7 cellular contexts compared by ENCODE assay signal in genomic region chr10:36880898-36881297, GRCh38.
DNase-seq lines count a peak whose midpoint lies in the region; TF ChIP-seq lines count a peak whose summit lies in the region.

No MANE protein-coding gene starts in this region.

- H3K9me3 Mint-ChIP-seq in progenitor cell of endocrine pancreas (ENCODE audit: low read depth) = peaks cover 4% of the 10 kb centered on the region

- H3K9ac ChIP-seq in Loucy (ENCODE audit: low read depth, low read length, poor library complexity, severe bottlenecking) = no peak overlapping the region

- DNase-seq in dermis microvascular lymphatic vessel endothelial cell (ENCODE audit: low read depth in 2 of 2) (peak; percentile 11 to 51), progenitor cell of endocrine pancreas (ENCODE audit: low spot score, unreplicated experiment) (no peak), NCI-H1436 treated with DMSO at 0.1 percent for 48 hours (lab: John Stamatoyannopoulos, UW) (no peak), uterus (no peak)
- no peak for DNase-seq in NK-92 treated with Interleukin-12 subunit alpha and Interleukin-12 subunit beta, amount 100 ng/mL, for 24 hours (lab: John Stamatoyannopoulos, UW)

- H3K4me1 Mint-ChIP-seq in progenitor cell of endocrine pancreas (ENCODE audit: low read depth) = no peaks in the 10 kb centered on the region

- H3K27me3 ChIP-seq in Loucy (ENCODE audit: insufficient read depth, low read length, poor library complexity, severe bottlenecking) = no peaks in the 10 kb centered on the region
- no peaks in the 10 kb centered on the region for H3K27me3 ChIP-seq in uterus

- H3F3A ChIP-seq in Loucy (ENCODE audit: low read depth) = no peaks in the 10 kb centered on the region

- intact Hi-C loops in uterus (cut with DNase I; ENCODE audit: low total_unique reads) = no loop called here

- H3K4me1 ChIP-seq in Loucy (ENCODE audit: insufficient read depth, low read length, poor library complexity, severe bottlenecking) (no peaks in the 10 kb centered on the region), uterus (no peaks in the 10 kb centered on the region)

- no peak for TF ChIP-seq POLR2A in uterus (IDR thresholded peaks at IDR 0.05)

- H3K4me3 Mint-ChIP-seq in progenitor cell of endocrine pancreas (ENCODE audit: low read depth) = no peak overlapping the region

- no peaks in the 10 kb centered on the region for H3K9me3 ChIP-seq in Loucy (ENCODE audit: insufficient read depth, low read depth, low read length)
- no peaks in the 10 kb centered on the region for H3K9me3 ChIP-seq in uterus

- H3K79me2 ChIP-seq in Loucy (ENCODE audit: insufficient read depth, low read length) = no peaks in the 10 kb centered on the region

- no peaks in the 10 kb centered on the region for H3K36me3 Mint-ChIP-seq in progenitor cell of endocrine pancreas (ENCODE audit: insufficient read depth)

- H3K27me3 Mint-ChIP-seq in progenitor cell of endocrine pancreas = no peaks in the 10 kb centered on the region

- H3K4me2 ChIP-seq in Loucy (ENCODE audit: low read depth, low read length, poor library complexity, severe bottlenecking) = no peak overlapping the region

- no peaks in the 10 kb centered on the region for H4K20me1 ChIP-seq in Loucy (ENCODE audit: insufficient read depth, low read length, poor library complexity, severe bottlenecking)

- no peak overlapping the region for H3K27ac ChIP-seq in uterus

- H2AFZ ChIP-seq in Loucy (ENCODE audit: low read length) = no peak overlapping the region

- TF ChIP-seq CTCF in GM12875 (IDR thresholded peaks at IDR 0.05; ENCODE audit: borderline replicate concordance, insufficient read depth, low read depth, low read length) (peak; percentile 25; the same call in 1 of the 2 replicates), Loucy (conservative IDR thresholded peaks at IDR 0.05; ENCODE audit: low read length) (peak; percentile 44), progenitor cell of endocrine pancreas (IDR thresholded peaks at IDR 0.05; ENCODE audit: unreplicated experiment) (peak; percentile 56), uterus (IDR thresholded peaks at IDR 0.05) (peak in 2 of 4 experiments; percentile 25 to 27)

- no peaks in the 10 kb centered on the region for H3K9me2 ChIP-seq in Loucy (replicated peaks; ENCODE audit: low read depth, low read length)

- H3K27ac Mint-ChIP-seq in progenitor cell of endocrine pancreas = no peak overlapping the region

- H3K36me3 ChIP-seq in Loucy (ENCODE audit: insufficient read depth, low read length) (no peaks in the 10 kb centered on the region), uterus (no peaks in the 10 kb centered on the region)

- H3K4me3 ChIP-seq in GM12875 (ENCODE audit: low read depth, low read length) (no peak overlapping the region), Loucy (ENCODE audit: low read length, poor library complexity, severe bottlenecking) (no peak overlapping the region), uterus (no peak overlapping the region)

Comparison
In these comparisons a context has a peak if more than half of its experiments do, and no peak if none do; other contexts are left out.
1. DNase-seq: peak in dermis microvascular lymphatic vessel endothelial cell (2 of 2); none in progenitor cell of endocrine pancreas (single experiment), NK-92 treated with Interleukin-12 subunit alpha and Interleukin-12 subunit beta, amount 100 ng/mL, for 24 hours (single experiment), NCI-H1436 treated with DMSO at 0.1 percent for 48 hours (single experiment) and uterus (0 of 2).